In genomic region chr2:73827660-73828388, GRCh38 we compare ENCODE assay signal across 9 cellular contexts. TPM values are rescaled to one million over a fixed set of nuclear protein-coding genes. Genes with fewer than 3 reads are reported as not detected.
DNase-seq lines count a peak whose midpoint lies in the region; ATAC-seq and TF ChIP-seq lines count a peak whose summit lies in the region.
"Had no signal": no experiment of that assay in that cellular context is flagged by ENCODE, and none has a peak within 500 bp of the region (broad histone marks: within the 10 kb centered on the region; RNA-seq: fewer than 3 reads in every experiment).

No MANE protein-coding gene starts in this region.

- TF ChIP-seq POLR2A in tibial nerve (IDR thresholded peaks at IDR 0.05) = no peak

- H3K4me1 Mint-ChIP-seq in activated naive CD4-positive, alpha-beta T cell treated with anti-CD3 and anti-CD28 coated beads, Interleukin-2, amount 10 ng/mL, durations not matched to agents 7 days and 5 days = peaks cover 39% of the 10 kb centered on the region
- peaks cover 48% of the 10 kb centered on the region for H3K4me1 Mint-ChIP-seq in activated CD8-positive, alpha-beta T cell treated with anti-CD3 and anti-CD28 coated beads, Interleukin-2, amount 10 ng/mL, durations not matched to agents 7 days and 5 days (ENCODE audit: low read depth)

- CTCF ChIA-PET in activated naive CD4-positive, alpha-beta T cell treated with anti-CD3 and anti-CD28 coated beads, Interleukin-2, amount 10 ng/mL, durations not matched to agents 7 days and 5 days (lab: Charles Lee) = interaction anchor here (0.7 to 5.5 kb wide), 28 partner anchors 18 to 713 kb away, joined by 3 to 50 read pairs (median 4); partner anchors contain the start of genes BOLA3 and MOB1A
- CTCF ChIA-PET in activated CD8-positive, alpha-beta T cell treated with anti-CD3 and anti-CD28 coated beads, Interleukin-2, amount 10 ng/mL, durations not matched to agents 7 days and 5 days (lab: Charles Lee) = interaction anchor here (0.6 to 8.9 kb wide), 69 partner anchors 11 to 759 kb away, joined by 3 to 215 read pairs (median 4); partner anchors contain the start of genes BOLA3, DGUOK, MOB1A and MTHFD2

- TF ChIP-seq EP300 in tibial nerve (IDR thresholded peaks at IDR 0.05) = no peak

- H3K27ac ChIP-seq in mesodermal cell (ENCODE audit: low read depth, low read length, severe bottlenecking) (no peak overlapping the region), tibial nerve (peak overlapping the region in 3 of 4 donors; percentile 94 to 98 (median 97))

- no peak for DNase-seq in activated naive CD4-positive, alpha-beta T cell treated with anti-CD3 and anti-CD28 coated beads, Interleukin-2, amount 10 ng/mL, durations not matched to agents 7 days and 5 days
- DNase-seq in activated naive CD4-positive, alpha-beta T cell treated with anti-CD3 and anti-CD28 coated beads, Interleukin-2, amount 50 U/mL, for 72 hours (ENCODE audit: low spot score in 2 of 2) = no peak
- no peak for DNase-seq in activated CD8-positive, alpha-beta T cell treated with anti-CD3 and anti-CD28 coated beads, Interleukin-2, amount 10 ng/mL, durations not matched to agents 7 days and 5 days
- DNase-seq in tibial nerve (ENCODE audit: low spot score in 2 of 2) (no peak), DMS114 treated with DMSO at 0.1 percent for 48 hours (lab: John Stamatoyannopoulos, UW; ENCODE audit: unreplicated experiment) (no peak), GM19240 (ENCODE audit: insufficient read length, low spot score) (no peak)

- H3K4me3 Mint-ChIP-seq in activated naive CD4-positive, alpha-beta T cell treated with anti-CD3 and anti-CD28 coated beads, Interleukin-2, amount 10 ng/mL, durations not matched to agents 7 days and 5 days = peak overlapping the region; percentile 91
- H3K4me3 Mint-ChIP-seq in activated CD8-positive, alpha-beta T cell treated with anti-CD3 and anti-CD28 coated beads, Interleukin-2, amount 10 ng/mL, durations not matched to agents 7 days and 5 days = peak overlapping the region; percentile 94

- 87 to 88% methylated on average over 7 to 8 of the region's 9 CpGs for WGBS in mesodermal cell (ENCODE audit: insufficient coverage in 2 of 2), 2 experiments
- WGBS in tibial nerve, 2 donors = 79 to 82% methylated on average over 9 of the region's 9 CpGs

- no peak for TF ChIP-seq CTCF in tibial nerve (IDR thresholded peaks at IDR 0.05)

- ATAC-seq in activated naive CD4-positive, alpha-beta T cell treated with anti-CD3 and anti-CD28 coated beads, Interleukin-2, amount 50 U/mL, for 72 hours = no peak
- no peak for ATAC-seq in activated CD8-positive, alpha-beta T cell treated with anti-CD3 and anti-CD28 coated beads, Interleukin-2, amount 10 ng/mL, durations not matched to agents 7 days and 5 days
- no peak for ATAC-seq in GM21515 (IDR thresholded peaks at IDR 0.05; ENCODE audit: unreplicated experiment)

- peak overlapping the region; percentile 94 for H3K27ac Mint-ChIP-seq in activated naive CD4-positive, alpha-beta T cell treated with anti-CD3 and anti-CD28 coated beads, Interleukin-2, amount 10 ng/mL, durations not matched to agents 7 days and 5 days
- peak overlapping the region in 1 of 2 donors; percentile 97 for H3K27ac Mint-ChIP-seq in activated naive CD4-positive, alpha-beta T cell treated with anti-CD3 and anti-CD28 coated beads, Interleukin-2, amount 50 U/mL, for 72 hours
- H3K27ac Mint-ChIP-seq in activated CD8-positive, alpha-beta T cell treated with anti-CD3 and anti-CD28 coated beads, Interleukin-2, amount 10 ng/mL, durations not matched to agents 7 days and 5 days = peak overlapping the region; percentile 94

- H3K9me3 Mint-ChIP-seq in activated naive CD4-positive, alpha-beta T cell treated with anti-CD3 and anti-CD28 coated beads, Interleukin-2, amount 10 ng/mL, durations not matched to agents 7 days and 5 days = peaks cover 5% of the 10 kb centered on the region
- peaks cover 4 to 5% of the 10 kb centered on the region in 2 donors for H3K9me3 Mint-ChIP-seq in activated naive CD4-positive, alpha-beta T cell treated with anti-CD3 and anti-CD28 coated beads, Interleukin-2, amount 50 U/mL, for 72 hours
- H3K9me3 Mint-ChIP-seq in activated CD8-positive, alpha-beta T cell treated with anti-CD3 and anti-CD28 coated beads, Interleukin-2, amount 10 ng/mL, durations not matched to agents 7 days and 5 days (ENCODE audit: insufficient read depth) = peaks cover 4% of the 10 kb centered on the region

- H3K36me3 ChIP-seq in mesodermal cell (ENCODE audit: control insufficient read depth, insufficient read depth, low read length) = peaks cover 21% of the 10 kb centered on the region
- peaks cover 0 to 16% (median 0%) of the 10 kb centered on the region in 3 donors for H3K36me3 ChIP-seq in tibial nerve

- H3K27me3 ChIP-seq in tibial nerve = no peaks in the 10 kb centered on the region

- H3K4me3 ChIP-seq in mesodermal cell (ENCODE audit: extremely low read depth, insufficient read depth, low read length, poor library complexity, severe bottlenecking) (peak overlapping the region; percentile 79), tibial nerve (peak overlapping the region in 2 of 4 donors; percentile 72 to 80)

- H3K4me1 ChIP-seq in mesodermal cell (ENCODE audit: control insufficient read depth, insufficient read depth, low read length, poor library complexity, severe bottlenecking) (no peaks in the 10 kb centered on the region), tibial nerve (peaks cover 0 to 50% (median 23%) of the 10 kb centered on the region in 4 donors)

- no peaks in the 10 kb centered on the region for H3K9me3 ChIP-seq in mesodermal cell (ENCODE audit: control insufficient read depth, low read length)
- no peaks in the 10 kb centered on the region for H3K9me3 ChIP-seq in tibial nerve

- peaks cover 4% of the 10 kb centered on the region for H3K27me3 Mint-ChIP-seq in activated naive CD4-positive, alpha-beta T cell treated with anti-CD3 and anti-CD28 coated beads, Interleukin-2, amount 10 ng/mL, durations not matched to agents 7 days and 5 days
- H3K27me3 Mint-ChIP-seq in activated CD8-positive, alpha-beta T cell treated with anti-CD3 and anti-CD28 coated beads, Interleukin-2, amount 10 ng/mL, durations not matched to agents 7 days and 5 days (ENCODE audit: low read depth) = peaks cover 2% of the 10 kb centered on the region

- POLR2A ChIA-PET in activated CD8-positive, alpha-beta T cell treated with anti-CD3 and anti-CD28 coated beads, Interleukin-2, amount 10 ng/mL, durations not matched to agents 7 days and 5 days (lab: Charles Lee) = interaction anchor here (0.5 to 1.4 kb wide), 8 partner anchors 46 to 564 kb away, joined by 3 to 16 read pairs (median 4); partner anchors contain the start of genes MOB1A and MTHFD2

- peaks cover 22% of the 10 kb centered on the region for H3K36me3 Mint-ChIP-seq in activated naive CD4-positive, alpha-beta T cell treated with anti-CD3 and anti-CD28 coated beads, Interleukin-2, amount 10 ng/mL, durations not matched to agents 7 days and 5 days
- H3K36me3 Mint-ChIP-seq in activated naive CD4-positive, alpha-beta T cell treated with anti-CD3 and anti-CD28 coated beads, Interleukin-2, amount 50 U/mL, for 72 hours = peaks cover 25 to 31% of the 10 kb centered on the region in 2 donors
- H3K36me3 Mint-ChIP-seq in activated CD8-positive, alpha-beta T cell treated with anti-CD3 and anti-CD28 coated beads, Interleukin-2, amount 10 ng/mL, durations not matched to agents 7 days and 5 days (ENCODE audit: low read depth) = peaks cover 20% of the 10 kb centered on the region

RNA-seq across cellular contexts. Expression of gene STAMBP, which starts 0.9 kb away (rescaled TPM):
- total RNA-seq in activated naive CD4-positive, alpha-beta T cell treated with anti-CD3 and anti-CD28 coated beads, Interleukin-2, amount 50 U/mL, for 72 hours = 100 to 1,000 TPM in 1 of 2 donors, 10 to 100 TPM in 1; 76.0 to 110 TPM
- 10 to 100 TPM; 33.6 to 34.9 TPM for total RNA-seq in activated CD8-positive, alpha-beta T cell treated with anti-CD3 and anti-CD28 coated beads, Interleukin-2, amount 10 ng/mL, durations not matched to agents 7 days and 5 days
- 50.2 TPM for polyA plus RNA-seq in mesodermal cell (2013, experiment 1 of 2)
- polyA plus RNA-seq in mesodermal cell (2013, experiment 2 of 2) = 51.7 TPM
- 10 to 100 TPM; 20.7 to 47.2 (median 24.8) TPM for total RNA-seq in tibial nerve

RNA-seq across cellular contexts. Expression of gene C2orf78, which starts 43.8 kb away (rescaled TPM):
- total RNA-seq in activated naive CD4-positive, alpha-beta T cell treated with anti-CD3 and anti-CD28 coated beads, Interleukin-2, amount 50 U/mL, for 72 hours = not detected
- total RNA-seq in activated CD8-positive, alpha-beta T cell treated with anti-CD3 and anti-CD28 coated beads, Interleukin-2, amount 10 ng/mL, durations not matched to agents 7 days and 5 days = not detected
- polyA plus RNA-seq in mesodermal cell (2013, experiment 1 of 2) = not detected
- polyA plus RNA-seq in mesodermal cell (2013, experiment 2 of 2) = not detected
- total RNA-seq in tibial nerve = not detected
- polyA plus RNA-seq: esophagus had no signal

RNA-seq across cellular contexts. Expression of gene DUSP11, which starts 47.9 kb away (rescaled TPM):
- 10 to 100 TPM; 31.0 to 31.1 TPM for total RNA-seq in activated naive CD4-positive, alpha-beta T cell treated with anti-CD3 and anti-CD28 coated beads, Interleukin-2, amount 50 U/mL, for 72 hours
- total RNA-seq in activated CD8-positive, alpha-beta T cell treated with anti-CD3 and anti-CD28 coated beads, Interleukin-2, amount 10 ng/mL, durations not matched to agents 7 days and 5 days = 10 to 100 TPM; 24.3 to 25.6 TPM
- 30.1 TPM for polyA plus RNA-seq in mesodermal cell (2013, experiment 1 of 2)
- polyA plus RNA-seq in mesodermal cell (2013, experiment 2 of 2) = 30.8 TPM
- total RNA-seq in tibial nerve = 10 to 100 TPM; 19.8 to 34.1 (median 25.3) TPM
